ENCODE assay signal across 27 cellular contexts in the genomic region with DNA sequence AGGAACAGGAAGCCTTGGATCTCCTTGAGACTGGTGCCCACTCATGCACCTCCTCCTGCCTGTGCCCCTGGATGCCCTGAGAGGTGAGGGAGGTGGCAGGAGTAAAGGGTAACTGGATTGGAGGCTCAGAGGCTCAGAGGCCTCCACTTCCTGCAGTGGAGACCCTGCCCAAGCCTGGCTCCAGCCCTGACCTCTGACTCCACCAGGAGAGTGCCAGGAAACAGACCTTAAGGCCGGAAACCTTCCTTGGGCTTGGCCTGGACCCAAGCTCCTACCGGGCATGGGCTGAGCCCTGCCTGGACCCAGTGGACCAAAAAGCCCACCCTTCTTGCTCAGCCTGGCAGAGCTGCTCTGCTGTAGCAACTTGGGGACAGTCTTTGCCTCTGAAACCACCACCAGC. TPM values are rescaled to one million over a fixed set of nuclear protein-coding genes. Genes with fewer than 3 reads are reported as not detected.
"Had no signal": no experiment of that assay in that cellular context is flagged by ENCODE, and none has a peak within 500 bp of the region (broad histone marks: within the 10 kb centered on the region; RNA-seq: fewer than 3 reads in every experiment).

No MANE protein-coding gene starts in this region.

- H3K27me3 ChIP-seq: neural progenitor cell, tibial nerve, uterus had no signal

- H3K36me3 ChIP-seq: neural progenitor cell, tibial nerve, uterus had no signal

- ATAC-seq: activated CD4-positive, alpha-beta T cell treated with anti-CD3 and anti-CD28 coated beads for 36 hours; activated T-cell treated with anti-CD3 and anti-CD28 coated beads, Interleukin-2, amount 50 U/mL, for 4 hours; mucosa of descending colon had no signal

- H3K4me2 ChIP-seq: neural progenitor cell had no signal

- H3K4me3 ChIP-seq: coronary artery, mucosa of descending colon, neural progenitor cell, tibial nerve, uterus had no signal

- H3K4me1 ChIP-seq: neural progenitor cell had no signal

- H3K9me3 ChIP-seq: mucosa of descending colon, tibial nerve, uterus had no signal

- H3K9me3 Mint-ChIP-seq: activated B cell treated with CpG ODN at 0.5 μM for 24 hours; activated naive CD8-positive, alpha-beta T cell treated with anti-CD3 and anti-CD28 coated beads, Interleukin-2, amount 10 ng/mL, durations not matched to agents 7 days and 5 days; activated T-cell treated with anti-CD3 and anti-CD28 coated beads, Interleukin-2, amount 50 U/mL, for 4 hours; memory B cell; neural progenitor cell had no signal

- H3K27me3 Mint-ChIP-seq: activated CD4-positive, alpha-beta T cell treated with anti-CD3 and anti-CD28 coated beads for 36 hours had no signal

- H3K36me3 Mint-ChIP-seq: activated naive CD8-positive, alpha-beta T cell treated with anti-CD3 and anti-CD28 coated beads, Interleukin-2, amount 10 ng/mL, durations not matched to agents 7 days and 5 days; memory B cell; neural progenitor cell had no signal

- H2AFZ ChIP-seq: neural progenitor cell had no signal

- H3K27ac ChIP-seq: neural progenitor cell, uterus had no signal

- H3K27ac Mint-ChIP-seq: activated B cell treated with CpG ODN at 0.5 μM for 24 hours; activated CD4-positive, alpha-beta T cell treated with anti-CD3 and anti-CD28 coated beads for 36 hours; activated naive CD8-positive, alpha-beta T cell treated with anti-CD3 and anti-CD28 coated beads, Interleukin-2, amount 10 ng/mL, durations not matched to agents 7 days and 5 days; memory B cell; neural progenitor cell had no signal

- H3K9ac ChIP-seq: neural progenitor cell had no signal

- H3K4me3 Mint-ChIP-seq: activated B cell treated with CpG ODN at 0.5 μM for 24 hours; activated CD4-positive, alpha-beta T cell treated with anti-CD3 and anti-CD28 coated beads for 36 hours; activated naive CD8-positive, alpha-beta T cell treated with anti-CD3 and anti-CD28 coated beads, Interleukin-2, amount 10 ng/mL, durations not matched to agents 7 days and 5 days; activated T-cell treated with anti-CD3 and anti-CD28 coated beads, Interleukin-2, amount 50 U/mL, for 4 hours; memory B cell; neural progenitor cell had no signal

- DNase-seq: activated B cell treated with CpG ODN at 0.5 μM for 24 hours; activated CD4-positive, alpha-beta T cell treated with anti-CD3 and anti-CD28 coated beads for 36 hours; activated CD4-positive, alpha-beta T cell treated with anti-CD3 and anti-CD28 coated beads, Interleukin-2, amount 50 U/mL, for 48 hours; activated CD8-positive, alpha-beta memory T cell treated with anti-CD3 and anti-CD28 coated beads, Interleukin-2, amount 50 U/mL, for 48 hours; activated naive CD4-positive, alpha-beta T cell treated with Interleukin-2 at 50 U/mL for 16 hours; activated naive CD8-positive, alpha-beta T cell treated with anti-CD3 and anti-CD28 coated beads, Interleukin-2, amount 10 ng/mL, durations not matched to agents 7 days and 5 days; activated T-cell treated with anti-CD3 and anti-CD28 coated beads, Interleukin-2, amount 50 U/mL, for 4 hours; amniotic stem cell; glutamatergic neuron; hippocampal formation; mucosa of descending colon; stimulated activated CD4-positive, alpha-beta T cell treated with anti-CD3 and anti-CD28 coated beads, Interleukin-2, amount 100 ng/mL, for 48 hours; stimulated activated naive CD4-positive, alpha-beta T cell treated with Interleukin-2 at 50 U/mL for 16 hours; T1000; uterus had no signal

RNA-seq across cellular contexts. Expression of gene CELA3B, which starts 15.0 kb away (rescaled TPM):
- total RNA-seq: activated B cell treated with CpG ODN at 0.5 μM for 24 hours; activated CD4-positive, alpha-beta T cell treated with anti-CD3 and anti-CD28 coated beads for 36 hours; activated CD8-positive, alpha-beta memory T cell treated with anti-CD3 and anti-CD28 coated beads for 36 hours; activated naive CD8-positive, alpha-beta T cell treated with anti-CD3 and anti-CD28 coated beads, Interleukin-2, amount 10 ng/mL, durations not matched to agents 7 days and 5 days; bronchial epithelial cell; epithelial cell of proximal tubule; fibroblast of villous mesenchyme; lower leg skin; osteoblast; renal cortical epithelial cell; T-helper 1 cell treated with Interleukin-12 subunit alpha and Interleukin-12 subunit beta and Interleukin-4 antibody, amounts not matched to agents 30 ng/mL and 1 ng/mL, for 36 hours had no signal

RNA-seq across cellular contexts. Expression of gene CELA3A, which starts 39.7 kb away (rescaled TPM):
- total RNA-seq: activated B cell treated with CpG ODN at 0.5 μM for 24 hours; activated CD4-positive, alpha-beta T cell treated with anti-CD3 and anti-CD28 coated beads for 36 hours; activated CD8-positive, alpha-beta memory T cell treated with anti-CD3 and anti-CD28 coated beads for 36 hours; activated naive CD8-positive, alpha-beta T cell treated with anti-CD3 and anti-CD28 coated beads, Interleukin-2, amount 10 ng/mL, durations not matched to agents 7 days and 5 days; bronchial epithelial cell; epithelial cell of proximal tubule; fibroblast of villous mesenchyme; lower leg skin; osteoblast; renal cortical epithelial cell; T-helper 1 cell treated with Interleukin-12 subunit alpha and Interleukin-12 subunit beta and Interleukin-4 antibody, amounts not matched to agents 30 ng/mL and 1 ng/mL, for 36 hours; uterus had no signal
